Comparison of ENCODE assay signal across 27 cellular contexts in genomic region chr7:91397612-91398011, GRCh38.
DNase-seq lines count a peak whose midpoint lies in the region; ATAC-seq lines count a peak whose summit lies in the region.
"Had no signal": no experiment of that assay in that cellular context is flagged by ENCODE, and none has a peak within 500 bp of the region (broad histone marks: within the 10 kb centered on the region; RNA-seq: fewer than 3 reads in every experiment).

No MANE protein-coding gene starts in this region.

- DNase-seq in DMS153 treated with DMSO at 0.1 percent for 48 hours (lab: John Stamatoyannopoulos, UW; ENCODE audit: unreplicated experiment) (peak; percentile 52), HuH-7 (ENCODE audit: low spot score) (peak; percentile 12), NCI-H510A treated with DMSO at 0.1 percent for 48 hours (lab: John Stamatoyannopoulos, UW) (peak; percentile 63), left kidney (ENCODE audit: low read depth, low spot score) (peak; percentile 7), head of caudate nucleus (no peak)
- no peak for DNase-seq in activated effector memory CD4-positive, alpha-beta T cell treated with anti-CD3 and anti-CD28 coated beads, Interleukin-2, amount 50 U/mL, for 16 hours
- DNase-seq: activated CD4-positive, alpha-beta T cell treated with anti-CD3 and anti-CD28 coated beads, Interleukin-2, amount 10 ng/mL, durations not matched to agents 24 days and 14 days; activated CD8-positive, alpha-beta memory T cell treated with anti-CD3 and anti-CD28 coated beads for 24 hours; activated T-cell treated with anti-CD3 and anti-CD28 coated beads for 4 hours; anterior cingulate cortex; gastrocnemius medialis; GF-D8; HCEC 1CT; lower lobe of right lung; midbrain; MV-4-11; naive thymus-derived CD8-positive, alpha-beta T cell; NCI-H187 treated with DMSO at 0.1 percent for 48 hours; NCI-H524 treated with DMSO at 0.1 percent for 48 hours; nucleus accumbens; right lobe of liver; Right ventricle myocardium superior; stomach; SW 1271; T1000 had no signal

- ATAC-seq in HG02840 (IDR thresholded peaks at IDR 0.05; ENCODE audit: low FRiP score, unreplicated experiment) = no peak
- ATAC-seq: gastrocnemius medialis; lower lobe of right lung; naive thymus-derived CD8-positive, alpha-beta T cell; Panc1; right lobe of liver had no signal

- intact Hi-C loops in head of caudate nucleus (cut with DNase I) = no loop called here

Comparison
In these comparisons a context has a peak if more than half of its experiments do, and no peak if none do; other contexts are left out.
1. DNase-seq: peak in DMS153 treated with DMSO at 0.1 percent for 48 hours (single experiment), HuH-7 (single experiment), NCI-H510A treated with DMSO at 0.1 percent for 48 hours (single experiment) and left kidney (single experiment); none in activated effector memory CD4-positive, alpha-beta T cell treated with anti-CD3 and anti-CD28 coated beads, Interleukin-2, amount 50 U/mL, for 16 hours (single experiment) and head of caudate nucleus (0 of 42).